8 cellular contexts compared by ENCODE assay signal in the genomic region with DNA sequence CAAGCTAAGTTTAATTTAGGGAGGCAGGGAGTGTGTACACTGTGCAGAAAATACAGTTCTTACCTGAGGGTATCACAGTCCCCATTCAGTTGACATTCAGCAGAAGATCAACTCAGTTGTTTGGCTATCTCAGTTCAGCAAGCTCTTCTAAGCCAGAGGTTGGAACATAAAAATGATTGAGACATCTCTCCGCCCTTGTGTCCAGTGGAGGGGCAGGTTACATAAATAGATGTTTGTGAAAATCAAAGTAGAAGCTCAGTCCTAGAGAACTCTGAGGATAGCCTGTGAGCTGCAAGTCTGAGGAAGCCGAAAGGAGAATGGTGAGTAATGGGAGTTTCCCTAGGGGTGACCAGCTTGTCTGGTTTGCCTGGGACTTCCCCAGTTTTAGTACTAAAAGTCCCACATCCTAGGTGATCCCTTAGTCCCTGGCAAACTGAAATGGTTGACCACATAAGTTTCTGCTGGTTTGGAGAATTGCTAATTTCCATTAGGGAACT.
DNase-seq lines count a peak whose midpoint lies in the region; ATAC-seq and TF ChIP-seq lines count a peak whose summit lies in the region.

No MANE protein-coding gene starts in this region.

- POLR2A ChIA-PET in A673 (lab: Charles Lee; ENCODE audit: low non-redundant PET) = no interaction called here

- H3K9me3 ChIP-seq in esophagus (ENCODE audit: control insufficient read depth in 2 of 2, insufficient read depth in 1 of 2, low read depth in 1 of 2, low read length in 1 of 2) (no peaks in the 10 kb centered on the region), A673 (ENCODE audit: low read depth, low read length, poor library complexity, severe bottlenecking) (no peaks in the 10 kb centered on the region)

- H3K36me3 ChIP-seq in esophagus (ENCODE audit: control insufficient read depth in 2 of 2, insufficient read depth in 2 of 2, low read length in 1 of 2) (no peaks in the 10 kb centered on the region), A673 (ENCODE audit: insufficient read depth, low read length, poor library complexity, severe bottlenecking) (no peaks in the 10 kb centered on the region)

- TF ChIP-seq CTCF in A673 (conservative IDR thresholded peaks at IDR 0.05; ENCODE audit: low read depth, low read length) = no peak

- H3K27ac ChIP-seq in esophagus (ENCODE audit: low read depth in 2 of 2, low read length in 1 of 2) (peak overlapping the region in 1 of 2 donors; percentile 68), A673 (ENCODE audit: low read depth, low read length, poor library complexity, severe bottlenecking) (no peak overlapping the region)

- H3K27me3 ChIP-seq in esophagus (ENCODE audit: control insufficient read depth in 1 of 2, insufficient read depth in 2 of 2, low read length in 2 of 2) (no peaks in the 10 kb centered on the region), A673 (replicated peaks; ENCODE audit: insufficient read depth, low read depth, low read length, poor library complexity) (no peaks in the 10 kb centered on the region)

- CTCF ChIA-PET in A673 (lab: Charles Lee) = no interaction called here

- 37 to 49% methylated on average over 2 of the region's 2 CpGs for WGBS in esophagus, 2 donors

- no peaks in the 10 kb centered on the region for H3K4me1 ChIP-seq in esophagus (ENCODE audit: control insufficient read depth in 2 of 2, insufficient read depth in 2 of 2, low read length in 1 of 2)
- H3K4me1 ChIP-seq in A673 (ENCODE audit: insufficient read depth, low read length, poor library complexity, severe bottlenecking) = peaks cover 16% of the 10 kb centered on the region

- no TSS peak for BruUV-seq in A673 (replicated peaks; lab: Mats Ljungman, UMichigan)

- peak; percentile 88 for ATAC-seq in GM19397 (IDR thresholded peaks at IDR 0.05; ENCODE audit: unreplicated experiment)
- peak; percentile 90 for ATAC-seq in HG03280 (IDR thresholded peaks at IDR 0.05; ENCODE audit: unreplicated experiment)

- DNase-seq in ELR (ENCODE audit: low read depth) (peak; percentile 78), SHP77 (lab: John Stamatoyannopoulos, UW) (no peak), A673 (ENCODE audit: low spot score) (no peak), HuH-7.5 (ENCODE audit: low spot score) (no peak), anterior cingulate cortex (lab: John Stamatoyannopoulos, UW) (no peak)

- H3K4me3 ChIP-seq in esophagus (ENCODE audit: low read depth in 1 of 2, low read length in 2 of 2) (peak overlapping the region; percentile 15 to 37), A673 (ENCODE audit: low read depth, low read length, poor library complexity, severe bottlenecking) (no peak overlapping the region)

- intact Hi-C loops in A673 (cut with micrococcal nuclease; ENCODE audit: unreplicated experiment) = no loop called here
